Comparison of ENCODE assay signal across 8 cellular contexts in genomic region chr1:89842547-89843278, GRCh38. TPM values are rescaled to one million over a fixed set of nuclear protein-coding genes. Genes with fewer than 3 reads are reported as not detected.
DNase-seq lines count a peak whose midpoint lies in the region; ATAC-seq and FAIRE-seq lines count a peak whose summit lies in the region.

No MANE protein-coding gene starts in this region.

- H3K4me1 ChIP-seq in skeletal muscle satellite cell (ENCODE audit: control insufficient read depth, insufficient read depth, low read length): peaks cover 22% of the 10 kb centered on the region

- peaks cover 24% of the 10 kb centered on the region for H3K36me3 Mint-ChIP-seq in activated T-helper 17 cell treated with anti-CD3 and anti-CD28 coated beads, Interleukin-2, amount 50 U/mL, for 72 hours (ENCODE audit: low read depth)

- FAIRE-seq in urothelium cell line (lab: Jason Lieb, UNC): no peak

- H3K27ac Mint-ChIP-seq in activated T-helper 17 cell treated with anti-CD3 and anti-CD28 coated beads, Interleukin-2, amount 50 U/mL, for 72 hours: peak overlapping the region; percentile 93

- ATAC-seq in GM19455 (IDR thresholded peaks at IDR 0.05; ENCODE audit: unreplicated experiment) (peak; percentile 47), HG03457 (IDR thresholded peaks at IDR 0.05; ENCODE audit: unreplicated experiment) (peak; percentile 41)
- ATAC-seq in activated T-helper 17 cell treated with anti-CD3 and anti-CD28 coated beads, Interleukin-2, amount 50 U/mL, for 72 hours (replicated peaks): peak; percentile 46

- DNase-seq in DMS79 treated with DMSO at 0.1 percent for 48 hours (lab: John Stamatoyannopoulos, UW) (peak; percentile 73), hepatic stellate cell (ENCODE audit: low spot score) (peak; percentile 46), glomerular visceral epithelial cell (ENCODE audit: extremely low spot score) (no peak), urothelium cell line (ENCODE audit: low spot score) (no peak)

- H3K9ac ChIP-seq in skeletal muscle satellite cell (ENCODE audit: low read depth, low read length): peak overlapping the region; percentile 93

- no peaks in the 10 kb centered on the region for H3K36me3 ChIP-seq in skeletal muscle satellite cell (ENCODE audit: insufficient read depth, low read length)

- no peaks in the 10 kb centered on the region for H3K9me3 Mint-ChIP-seq in activated T-helper 17 cell treated with anti-CD3 and anti-CD28 coated beads, Interleukin-2, amount 50 U/mL, for 72 hours

- H3K4me3 ChIP-seq in skeletal muscle satellite cell (ENCODE audit: low read length): peak overlapping the region; percentile 93

- H3K4me2 ChIP-seq in skeletal muscle satellite cell (ENCODE audit: low read length): peak overlapping the region; percentile 91

- H3K9me3 ChIP-seq in skeletal muscle satellite cell (replicated peaks; ENCODE audit: low read length): no peaks in the 10 kb centered on the region

- no peaks in the 10 kb centered on the region for H3K27me3 ChIP-seq in skeletal muscle satellite cell (ENCODE audit: control insufficient read depth, insufficient read depth, low read length)

- H3K27me3 Mint-ChIP-seq in activated T-helper 17 cell treated with anti-CD3 and anti-CD28 coated beads, Interleukin-2, amount 50 U/mL, for 72 hours: no peaks in the 10 kb centered on the region

- H3K4me3 Mint-ChIP-seq in activated T-helper 17 cell treated with anti-CD3 and anti-CD28 coated beads, Interleukin-2, amount 50 U/mL, for 72 hours: peak overlapping the region; percentile 96

- peaks cover 20% of the 10 kb centered on the region for H3K4me1 Mint-ChIP-seq in activated T-helper 17 cell treated with anti-CD3 and anti-CD28 coated beads, Interleukin-2, amount 50 U/mL, for 72 hours

RNA-seq across cellular contexts. Expression of gene LRRC8D, which starts 21.9 kb away (rescaled TPM):
- total RNA-seq in activated T-helper 17 cell treated with anti-CD3 and anti-CD28 coated beads, Interleukin-2, amount 50 U/mL, for 72 hours: 10 to 100 TPM; 15.2 to 24.0 TPM
- total RNA-seq in skeletal muscle satellite cell (2012; rRNA removed): 16.4 and 20.8 TPM in 2 replicates

Comparison
In these comparisons a context has a peak if more than half of its experiments do, and no peak if none do; other contexts are left out.
1. DNase-seq: peak in DMS79 treated with DMSO at 0.1 percent for 48 hours (single experiment) and hepatic stellate cell (single experiment); none in glomerular visceral epithelial cell (single experiment) and urothelium cell line (single experiment).
2. Peak in every context shown above with its lines, with median percentiles within 50 percentile points of each other: ATAC-seq.